Comparison of ENCODE assay signal across 8 cellular contexts in genomic region chr7:14457567-14458453, GRCh38.
DNase-seq lines count a peak whose midpoint lies in the region; ATAC-seq, FAIRE-seq and TF ChIP-seq lines count a peak whose summit lies in the region.

No MANE protein-coding gene starts in this region.

- TF ChIP-seq CTCF in WI38 (IDR thresholded peaks at IDR 0.05; ENCODE audit: low read depth, low read length) (peak; percentile 36; the same call in 1 of the 2 replicates), H1 (IDR thresholded peaks at IDR 0.05; ENCODE audit: control extremely low read depth in 1 of 3, insufficient read depth in 1 of 3, low read depth in 1 of 3, low read length in 3 of 3) (peak; percentile 63 to 73 (median 69)), lung (IDR thresholded peaks at IDR 0.05; ENCODE audit: control extremely low read depth, extremely low read depth) (peak; percentile 61)

- no peak overlapping the region for H2BK120ac ChIP-seq in H1 (replicated peaks; ENCODE audit: low read depth, low read length)

- H2AFZ ChIP-seq in H1 (ENCODE audit: low read length) = no peak overlapping the region

- H3K27ac ChIP-seq in H1 (ENCODE audit: low read depth, low read length) = no peak overlapping the region
- H3K27ac ChIP-seq in lung (ENCODE audit: low read depth in 1 of 2, low read length in 1 of 2) = no peak overlapping the region

- H2BK12ac ChIP-seq in H1 (ENCODE audit: low read depth, low read length) = peak overlapping the region; percentile 50; the same call in 1 of the 2 replicates

- CTCF ChIA-PET in H1 (lab: Charles Lee; ENCODE audit: partially characterized antibody) = interaction anchor here (0.5 to 2.4 kb wide), 15 partner anchors 9 to 1091 kb away, joined by 3 to 8 read pairs (median 3); partner anchors contain the start of gene ETV1

- H3K4me2 ChIP-seq in H1 (ENCODE audit: insufficient read depth in 1 of 2, low read depth in 2 of 2, low read length in 2 of 2) = 0 out of 4 replicates have a peak overlapping the region, but pooled peaks of 1 of the 2 experiments have one; percentile 34

- no peak overlapping the region for H4K8ac ChIP-seq in H1 (ENCODE audit: extremely low read depth, insufficient read depth, low read length)

- H2BK20ac ChIP-seq in H1 (ENCODE audit: low read length) = no peak overlapping the region; the same call in 1 of the 2 replicates

- H2AK5ac ChIP-seq in H1 (ENCODE audit: low read depth, low read length) = no peak overlapping the region

- no peak overlapping the region for H4K5ac ChIP-seq in H1 (ENCODE audit: insufficient read length, low read depth, low read length)

- no peak for TF ChIP-seq EP300 in H1 (IDR thresholded peaks at IDR 0.05; ENCODE audit: borderline replicate concordance in 1 of 2, low read depth in 2 of 2, low read length in 2 of 2)

- H4K20me1 ChIP-seq in H1 (replicated peaks in 1 of 2; ENCODE audit: control insufficient read depth in 1 of 2, insufficient read depth in 2 of 2, low read length in 2 of 2) = no peaks in the 10 kb centered on the region

- H3K27me3 ChIP-seq in H1 (replicated peaks in 1 of 4; ENCODE audit: control insufficient read depth in 3 of 4, extremely low read depth in 1 of 4, insufficient read depth in 3 of 4, low read length in 3 of 4) (no peaks in the 10 kb centered on the region), lung (ENCODE audit: control insufficient read depth, insufficient read depth) (no peaks in the 10 kb centered on the region)

- TF ChIP-seq RAD21 in H1 (IDR thresholded peaks at IDR 0.05 in 1 of 2, conservative IDR thresholded peaks at IDR 0.05 in 1 of 2; ENCODE audit: low read depth in 2 of 2, low read length in 2 of 2) = peak; percentile 92 to 93

- POLR2A ChIA-PET in H1 (lab: Charles Lee; ENCODE audit: partially characterized antibody) = interaction anchor here (0.6 to 1.0 kb wide), 2 partner anchors 468 to 585 kb away, joined by 3 read pairs; no protein-coding TSS in a partner anchor

- no peak overlapping the region for H3K4me3 ChIP-seq in WI38 (ENCODE audit: low read depth, low read length)
- H3K4me3 ChIP-seq in H1 (ENCODE audit: extremely low read depth in 1 of 4, insufficient read depth in 2 of 4, low read depth in 3 of 4, low read length in 4 of 4) = no peak overlapping the region
- no peak overlapping the region for H3K4me3 ChIP-seq in lung

- H3K56ac ChIP-seq in H1 (replicated peaks; ENCODE audit: insufficient read length, low read depth, low read length) = no peak overlapping the region

- H3K4me1 ChIP-seq in H1 (replicated peaks in 1 of 4; ENCODE audit: control insufficient read depth in 3 of 4, insufficient read depth in 4 of 4, low read length in 3 of 4) (no peaks in the 10 kb centered on the region), lung (ENCODE audit: control insufficient read depth in 2 of 2, insufficient read depth in 2 of 2, low read length in 2 of 2) (no peaks in the 10 kb centered on the region)

- H3K23me2 ChIP-seq in H1 (ENCODE audit: low read depth, low read length) = no peaks in the 10 kb centered on the region

- H3K79me2 ChIP-seq in H1 (ENCODE audit: control insufficient read depth in 1 of 2, insufficient read depth in 2 of 2, low read length in 2 of 2) = no peaks in the 10 kb centered on the region

- H2BK15ac ChIP-seq in H1 (ENCODE audit: low read length) = no peak overlapping the region

- no peak overlapping the region for H4K91ac ChIP-seq in H1 (replicated peaks; ENCODE audit: insufficient read length, low read length)

- FAIRE-seq in H1 (lab: Jason Lieb, UNC) = peak; percentile 91

- no peak for TF ChIP-seq POLR2A in H1 (IDR thresholded peaks at IDR 0.05; ENCODE audit: control extremely low read depth in 1 of 2, low read depth in 2 of 2, low read length in 2 of 2)

- H3K9me3 ChIP-seq in H1 (ENCODE audit: insufficient read depth in 2 of 2, low read depth in 1 of 2, low read length in 1 of 2) = no peaks in the 10 kb centered on the region
- no peaks in the 10 kb centered on the region for H3K9me3 ChIP-seq in lung (ENCODE audit: control insufficient read depth in 2 of 2, insufficient read depth in 1 of 2, low read length in 1 of 2)

- H3K36me3 ChIP-seq in H1 (ENCODE audit: control insufficient read depth in 2 of 4, insufficient read depth in 4 of 4, low read length in 3 of 4) (no peaks in the 10 kb centered on the region), lung (ENCODE audit: control insufficient read depth in 2 of 2, insufficient read depth in 2 of 2, low read length in 2 of 2) (no peaks in the 10 kb centered on the region)

- peak; percentile 5 to 36 for DNase-seq in activated CD4-positive, alpha-beta T cell treated with anti-CD3 and anti-CD28 coated beads for 24 hours (ENCODE audit: low read depth in 2 of 2)
- DNase-seq in activated CD4-positive, alpha-beta T cell treated with anti-CD3 and anti-CD28 coated beads, Interleukin-2, amount 50 U/mL, for 4 hours = no peak
- DNase-seq in NCI-H345 (lab: John Stamatoyannopoulos, UW) (peak; percentile 71), H1 (ENCODE audit: low read depth in 1 of 2, low spot score in 2 of 2) (peak; percentile 33 to 61), lung (ENCODE audit: low spot score) (peak; percentile 69)
- peak; percentile 12 for DNase-seq in stimulated activated CD8-positive, alpha-beta memory T cell treated with anti-CD3 and anti-CD28 coated beads, Interleukin-7, amount 100 ng/mL, for 24 hours (ENCODE audit: low read depth)

- no peak overlapping the region for H2BK5ac ChIP-seq in H1 (ENCODE audit: low read depth, low read length)

- no peak overlapping the region for H3K18ac ChIP-seq in H1 (ENCODE audit: extremely low read depth, low read length)

- H3K14ac ChIP-seq in H1 (ENCODE audit: insufficient read length) = no peak overlapping the region

- no peak overlapping the region for H3K23ac ChIP-seq in H1 (ENCODE audit: insufficient read length)

- H3K4ac ChIP-seq in H1 (replicated peaks; ENCODE audit: insufficient read length, low read depth, low read length) = no peak overlapping the region

- no peaks in the 10 kb centered on the region for H3K79me1 ChIP-seq in H1 (ENCODE audit: low read depth, low read length)

- ATAC-seq in HG03175 (IDR thresholded peaks at IDR 0.05; ENCODE audit: unreplicated experiment) = peak; percentile 60
- peak; percentile 91 for ATAC-seq in lung (ENCODE audit: insufficient read depth, low FRiP score)

- WGBS in H1 (ENCODE audit: extremely low coverage in 1 of 2, insufficient coverage in 1 of 2, insufficient read length in 1 of 2, insufficient replicate concordance in 2 of 2, low coverage in 1 of 2, low lambda C conversion rate in 2 of 2, missing lambda C conversion rate in 1 of 2), 2 experiments = 40% methylated on average over 13 of the region's 13 CpGs; no CpG with 5 or more reads in 1 of the 2 experiments
- WGBS in lung, 2 donors = 27 to 32% methylated on average over 13 of the region's 13 CpGs

- H3K9ac ChIP-seq in H1 (replicated peaks in 1 of 4; ENCODE audit: extremely low read depth in 1 of 4, low read depth in 3 of 4, low read length in 3 of 4) = no peak overlapping the region

TF ChIP-seq in H1, 55 proteins besides CTCF, POLR2A, EP300 and RAD21:
- TF ChIP-seq CBX5 (IDR thresholded peaks at IDR 0.05; ENCODE audit: low read depth, low read length) (no peak), NANOG (IDR thresholded peaks at IDR 0.05; ENCODE audit: insufficient read depth, low read depth, low read length, poor library complexity, severe bottlenecking) (no peak), TEAD4 (IDR thresholded peaks at IDR 0.05; ENCODE audit: low read depth, low read length) (peak; percentile 44; the same call in 1 of the 2 replicates), JUN (IDR thresholded peaks at IDR 0.05; ENCODE audit: low read depth, low read length) (no peak)

Comparison
In these comparisons a context has a peak if more than half of its experiments do, and no peak if none do; other contexts are left out.
1. DNase-seq: peak in activated CD4-positive, alpha-beta T cell treated with anti-CD3 and anti-CD28 coated beads for 24 hours (2 of 2), NCI-H345 (single experiment), H1 (2 of 2), lung (single experiment) and stimulated activated CD8-positive, alpha-beta memory T cell treated with anti-CD3 and anti-CD28 coated beads, Interleukin-7, amount 100 ng/mL, for 24 hours (single experiment); none in activated CD4-positive, alpha-beta T cell treated with anti-CD3 and anti-CD28 coated beads, Interleukin-2, amount 50 U/mL, for 4 hours (0 of 2).
2. Peak in every context shown above with its lines, with median percentiles within 50 percentile points of each other: CTCF ChIP-seq.